24 cellular contexts compared by ENCODE assay signal in genomic region chr6:156498696-156499095, GRCh38.
"Had no signal": no experiment of that assay in that cellular context is flagged by ENCODE, and none has a peak within 500 bp of the region (broad histone marks: within the 10 kb centered on the region; RNA-seq: fewer than 3 reads in every experiment).

No MANE protein-coding gene starts in this region.

- H3K4me1 ChIP-seq: colonic mucosa, esophagus squamous epithelium, foreskin keratinocyte, gastrocnemius medialis, gastroesophageal sphincter, heart left ventricle, heart right ventricle had no signal

- ATAC-seq: effector memory CD8-positive, alpha-beta T cell; esophagus mucosa; foreskin keratinocyte; gastrocnemius medialis; gastroesophageal sphincter; heart left ventricle; heart right ventricle had no signal

- DNase-seq: colonic mucosa; cortex of kidney; dermis blood vessel endothelial cell; dorsolateral prefrontal cortex; effector CD4-positive, alpha-beta T cell; effector CD8-positive, alpha-beta T cell; effector memory CD4-positive, alpha-beta T cell; effector memory CD8-positive, alpha-beta T cell; endodermal cell; erythroblast; esophagus squamous epithelium; foreskin fibroblast; foreskin keratinocyte; foreskin melanocyte; gastrocnemius medialis; glutamatergic neuron; head of caudate nucleus; heart left ventricle; heart right ventricle had no signal

- H3K4me3 ChIP-seq: colonic mucosa, coronary artery, dorsolateral prefrontal cortex, esophagus squamous epithelium, gastrocnemius medialis, gastroesophageal sphincter, heart left ventricle, heart right ventricle had no signal

- H3K36me3 ChIP-seq: colonic mucosa, esophagus squamous epithelium, gastrocnemius medialis, gastroesophageal sphincter, heart left ventricle, heart right ventricle had no signal

- H3K27ac ChIP-seq: colonic mucosa, coronary artery, dorsolateral prefrontal cortex, epithelial cell of prostate, esophagus squamous epithelium, foreskin keratinocyte, gastrocnemius medialis, gastroesophageal sphincter, heart left ventricle, heart right ventricle had no signal

- H3K27me3 Mint-ChIP-seq: dendritic cell treated with granulocyte-macrophage colony-stimulating factor and Interleukin-4, amounts not matched to agents 40 ng/mL and 50 ng/mL, for 4 days had no signal

- H3K9me3 Mint-ChIP-seq: endodermal cell had no signal

- H3K27ac Mint-ChIP-seq: dendritic cell treated with granulocyte-macrophage colony-stimulating factor and Interleukin-4, amounts not matched to agents 40 ng/mL and 50 ng/mL, for 4 days; effector memory CD8-positive, alpha-beta T cell; endodermal cell had no signal

- H3K4me3 Mint-ChIP-seq: dendritic cell treated with granulocyte-macrophage colony-stimulating factor and Interleukin-4, amounts not matched to agents 40 ng/mL and 50 ng/mL, for 4 days; effector memory CD8-positive, alpha-beta T cell; endodermal cell had no signal

- H3K4me1 Mint-ChIP-seq: endodermal cell had no signal

- H3K27me3 ChIP-seq: colonic mucosa, dorsolateral prefrontal cortex, esophagus squamous epithelium, foreskin keratinocyte, gastrocnemius medialis, gastroesophageal sphincter, heart left ventricle had no signal

- H3K9me3 ChIP-seq: colonic mucosa, esophagus squamous epithelium, gastrocnemius medialis, gastroesophageal sphincter, heart left ventricle, heart right ventricle had no signal
